In the genomic region with DNA sequence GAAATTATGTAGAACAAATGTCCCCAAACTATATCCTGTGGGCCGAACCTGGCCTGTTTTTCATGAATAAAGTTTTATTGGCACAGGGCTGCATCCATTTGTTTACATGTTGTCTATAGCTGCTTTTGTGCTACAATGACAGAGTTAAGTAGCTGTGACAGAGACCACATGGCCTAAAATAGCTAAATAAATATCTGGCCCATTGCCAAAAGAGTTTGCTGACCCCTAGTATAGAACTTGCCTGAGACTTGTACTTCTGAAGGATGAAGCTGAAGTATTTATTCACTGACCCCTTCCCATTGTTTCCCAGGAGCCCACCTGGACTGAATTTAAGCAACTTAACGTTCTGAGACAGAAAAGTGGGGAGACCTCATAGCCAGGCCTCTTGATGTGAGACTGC, we compare ENCODE assay signal across 29 cellular contexts.
"Had no signal": no experiment of that assay in that cellular context is flagged by ENCODE, and none has a peak within 500 bp of the region (broad histone marks: within the 10 kb centered on the region; RNA-seq: fewer than 3 reads in every experiment).

No MANE protein-coding gene starts in this region.

- H3K27ac ChIP-seq: coronary artery, dorsolateral prefrontal cortex, epithelial cell of prostate, esophagus muscularis mucosa, esophagus squamous epithelium, foreskin keratinocyte, gastrocnemius medialis, gastroesophageal sphincter, heart left ventricle, heart right ventricle, hepatocyte had no signal

- H3K27me3 Mint-ChIP-seq: dendritic cell treated with granulocyte-macrophage colony-stimulating factor and Interleukin-4, amounts not matched to agents 40 ng/mL and 50 ng/mL, for 4 days; effector memory CD8-positive, alpha-beta T cell had no signal

- H3K4me3 ChIP-seq: coronary artery, dorsolateral prefrontal cortex, esophagus muscularis mucosa, esophagus squamous epithelium, gastrocnemius medialis, gastroesophageal sphincter, heart left ventricle, heart right ventricle, hepatocyte had no signal

- DNase-seq: cortex of kidney; dermis blood vessel endothelial cell; dorsolateral prefrontal cortex; effector CD4-positive, alpha-beta T cell; effector CD8-positive, alpha-beta T cell; effector memory CD4-positive, alpha-beta T cell; effector memory CD8-positive, alpha-beta T cell; endodermal cell; erythroblast; esophagus squamous epithelium; foreskin fibroblast; foreskin keratinocyte; foreskin melanocyte; gastrocnemius medialis; glutamatergic neuron; head of caudate nucleus; heart left ventricle; heart right ventricle; hippocampal formation had no signal

- H3K79me2 ChIP-seq: hepatocyte had no signal

- H3K27ac Mint-ChIP-seq: dendritic cell treated with granulocyte-macrophage colony-stimulating factor and Interleukin-4, amounts not matched to agents 40 ng/mL and 50 ng/mL, for 4 days; effector memory CD8-positive, alpha-beta T cell; endodermal cell had no signal

- ATAC-seq: effector memory CD8-positive, alpha-beta T cell; esophagus mucosa; foreskin keratinocyte; gastrocnemius medialis; gastroesophageal sphincter; heart left ventricle; heart right ventricle had no signal

- FAIRE-seq: endometrium, endothelial cell of umbilical vein, frontal cortex had no signal

- H3K36me3 ChIP-seq: esophagus muscularis mucosa, esophagus squamous epithelium, gastrocnemius medialis, gastroesophageal sphincter, heart left ventricle, heart right ventricle had no signal

- H3K9me3 ChIP-seq: esophagus muscularis mucosa, esophagus squamous epithelium, gastrocnemius medialis, gastroesophageal sphincter, heart left ventricle, heart right ventricle had no signal

- H3K9me3 Mint-ChIP-seq: dendritic cell treated with granulocyte-macrophage colony-stimulating factor and Interleukin-4, amounts not matched to agents 40 ng/mL and 50 ng/mL, for 4 days; effector memory CD8-positive, alpha-beta T cell had no signal

- H3K4me1 ChIP-seq: esophagus muscularis mucosa, esophagus squamous epithelium, foreskin keratinocyte, gastrocnemius medialis, gastroesophageal sphincter, heart left ventricle, heart right ventricle had no signal

- H2AFZ ChIP-seq: hepatocyte had no signal

- H3K4me3 Mint-ChIP-seq: dendritic cell treated with granulocyte-macrophage colony-stimulating factor and Interleukin-4, amounts not matched to agents 40 ng/mL and 50 ng/mL, for 4 days; effector memory CD8-positive, alpha-beta T cell; endodermal cell had no signal

- H3K4me2 ChIP-seq: hepatocyte had no signal

- H3K27me3 ChIP-seq: esophagus muscularis mucosa, esophagus squamous epithelium, foreskin keratinocyte, gastrocnemius medialis, gastroesophageal sphincter, heart left ventricle, hepatocyte had no signal
